Comparison of ENCODE assay signal across 1 cellular context in the genomic region with DNA sequence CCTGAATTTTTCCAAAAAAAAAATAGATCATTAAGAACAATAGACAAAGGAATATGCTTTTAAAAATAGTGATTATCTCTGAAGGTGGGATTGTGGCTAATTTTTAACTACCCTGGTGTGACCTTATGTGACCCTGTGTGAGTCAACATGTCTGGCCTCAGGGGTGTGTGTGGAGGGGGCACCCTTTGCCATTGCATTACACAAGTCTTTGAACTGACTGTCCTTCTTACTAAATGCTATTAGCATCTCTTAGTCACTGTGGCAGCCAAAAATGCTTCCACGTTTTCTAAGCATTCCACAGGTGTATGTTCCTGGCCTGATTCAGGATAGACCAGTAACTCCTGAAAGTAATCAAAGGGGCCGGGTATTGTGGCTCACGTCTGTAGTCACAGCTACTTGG.
TF ChIP-seq lines count a peak whose summit lies in the region.

No MANE protein-coding gene starts in this region.

TF ChIP-seq in HepG2, 621 proteins besides CTCF, POLR2A, EP300 and RAD21 (continued from another document and continues in another):
- TF ChIP-seq PRDM10 (CRISPR knock-in tag; IDR thresholded peaks at IDR 0.05; ENCODE audit: low read depth): peak; percentile 93
- no peak for TF ChIP-seq TCF12 (IDR thresholded peaks at IDR 0.05)
- TF ChIP-seq TCF12 (CRISPR knock-in tag; IDR thresholded peaks at IDR 0.05): no peak
- peak; percentile 85 for TF ChIP-seq BCL6 (CRISPR knock-in tag; IDR thresholded peaks at IDR 0.05)
- TF ChIP-seq SOX5 (CRISPR knock-in tag; IDR thresholded peaks at IDR 0.05; ENCODE audit: borderline replicate concordance): peak; percentile 90
- no peak for TF ChIP-seq SMAD1 (CRISPR knock-in tag; IDR thresholded peaks at IDR 0.05; ENCODE audit: borderline replicate concordance, low read depth)
- no peak for TF ChIP-seq SAFB2 (CRISPR knock-in tag; IDR thresholded peaks at IDR 0.05; ENCODE audit: borderline replicate concordance, low read depth)
- no peak for TF ChIP-seq ZNF580 (CRISPR knock-in tag; IDR thresholded peaks at IDR 0.05; ENCODE audit: borderline replicate concordance, low read depth)
- TF ChIP-seq CSRNP1 (CRISPR knock-in tag; IDR thresholded peaks at IDR 0.05): no peak
- TF ChIP-seq ZNF704 (CRISPR knock-in tag; IDR thresholded peaks at IDR 0.05; ENCODE audit: borderline replicate concordance): no peak
- no peak for TF ChIP-seq FLYWCH1 (CRISPR knock-in tag; IDR thresholded peaks at IDR 0.05)
- no peak for TF ChIP-seq ZNF263 (CRISPR knock-in tag; IDR thresholded peaks at IDR 0.05)
- no peak for TF ChIP-seq AGO1 (IDR thresholded peaks at IDR 0.05; ENCODE audit: low read depth, low read length, poor library complexity, severe bottlenecking)
- peak; percentile 39 for TF ChIP-seq HNF4A (CRISPR knock-in tag; IDR thresholded peaks at IDR 0.05)
- TF ChIP-seq NBN (conservative IDR thresholded peaks at IDR 0.05): no peak
- TF ChIP-seq AGO2 (optimal IDR thresholded peaks at IDR 0.05; ENCODE audit: low read depth, low read length): no peak
- no peak for TF ChIP-seq BRD4 (CRISPR knock-in tag; IDR thresholded peaks at IDR 0.05)
- TF ChIP-seq RFXANK (CRISPR knock-in tag; IDR thresholded peaks at IDR 0.05): no peak
- TF ChIP-seq NKX3-1 (CRISPR knock-in tag; IDR thresholded peaks at IDR 0.05): no peak
- peak; percentile 95 for TF ChIP-seq FOSL2 (CRISPR knock-in tag; IDR thresholded peaks at IDR 0.05)
- no peak for TF ChIP-seq SMAD3 (CRISPR knock-in tag; IDR thresholded peaks at IDR 0.05)
- no peak for TF ChIP-seq PAF1 (CRISPR knock-in tag; IDR thresholded peaks at IDR 0.05)
- no peak; the same call in 1 of the 2 replicates for TF ChIP-seq SIX4 (CRISPR knock-in tag; IDR thresholded peaks at IDR 0.05)
- no peak for TF ChIP-seq POLR2AphosphoS2 (IDR thresholded peaks at IDR 0.05; ENCODE audit: low read depth, low read length)
- TF ChIP-seq SRSF4 (IDR thresholded peaks at IDR 0.05; ENCODE audit: low read depth, low read length, poor library complexity, severe bottlenecking): no peak
- TF ChIP-seq ZNF709 (CRISPR knock-in tag; IDR thresholded peaks at IDR 0.05): no peak
- no peak for TF ChIP-seq SRF (IDR thresholded peaks at IDR 0.05; ENCODE audit: low read depth, low read length)
- TF ChIP-seq, protein P1, sequence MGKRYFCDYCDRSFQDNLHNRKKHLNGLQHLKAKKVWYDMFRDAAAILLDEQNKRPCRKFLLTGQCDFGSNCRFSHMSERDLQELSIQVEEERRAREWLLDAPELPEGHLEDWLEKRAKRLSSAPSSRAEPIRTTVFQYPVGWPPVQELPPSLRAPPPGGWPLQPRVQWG (CRISPR knock-in tag; IDR thresholded peaks at IDR 0.05; ENCODE audit: borderline replicate concordance, low read depth): no peak
- TF ChIP-seq, protein P2, sequence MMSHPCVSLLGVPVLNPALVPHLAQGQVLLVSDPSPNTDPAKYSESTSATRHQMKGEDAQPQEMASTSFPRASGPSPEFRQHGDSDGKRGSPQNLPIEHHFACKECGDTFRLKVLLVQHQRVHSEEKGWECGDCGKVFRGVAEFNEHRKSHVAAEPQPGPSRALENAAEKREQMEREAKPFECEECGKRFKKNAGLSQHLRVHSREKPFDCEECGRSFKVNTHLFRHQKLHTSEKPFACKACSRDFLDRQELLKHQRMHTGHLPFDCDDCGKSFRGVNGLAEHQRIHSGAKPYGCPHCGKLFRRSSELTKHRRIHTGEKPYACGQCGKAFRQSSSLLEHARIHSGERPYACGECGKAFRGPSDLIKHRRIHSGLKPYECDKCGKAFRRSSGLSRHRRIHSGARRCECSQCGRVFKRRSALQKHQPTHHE (CRISPR knock-in tag; IDR thresholded peaks at IDR 0.05; ENCODE audit: borderline replicate concordance): no peak
- no peak for TF ChIP-seq ZBTB20 (CRISPR knock-in tag; IDR thresholded peaks at IDR 0.05; ENCODE audit: borderline replicate concordance, low read depth)
- no peak for TF ChIP-seq ZNF629 (CRISPR knock-in tag; conservative IDR thresholded peaks at IDR 0.05)
- 0 out of 2 replicates have a peak, but pooled peaks have one; percentile 17 for TF ChIP-seq ATF3 (CRISPR knock-in tag; IDR thresholded peaks at IDR 0.05)
- TF ChIP-seq ZNF274 (CRISPR knock-in tag; IDR thresholded peaks at IDR 0.05): no peak
- TF ChIP-seq, protein P3, sequence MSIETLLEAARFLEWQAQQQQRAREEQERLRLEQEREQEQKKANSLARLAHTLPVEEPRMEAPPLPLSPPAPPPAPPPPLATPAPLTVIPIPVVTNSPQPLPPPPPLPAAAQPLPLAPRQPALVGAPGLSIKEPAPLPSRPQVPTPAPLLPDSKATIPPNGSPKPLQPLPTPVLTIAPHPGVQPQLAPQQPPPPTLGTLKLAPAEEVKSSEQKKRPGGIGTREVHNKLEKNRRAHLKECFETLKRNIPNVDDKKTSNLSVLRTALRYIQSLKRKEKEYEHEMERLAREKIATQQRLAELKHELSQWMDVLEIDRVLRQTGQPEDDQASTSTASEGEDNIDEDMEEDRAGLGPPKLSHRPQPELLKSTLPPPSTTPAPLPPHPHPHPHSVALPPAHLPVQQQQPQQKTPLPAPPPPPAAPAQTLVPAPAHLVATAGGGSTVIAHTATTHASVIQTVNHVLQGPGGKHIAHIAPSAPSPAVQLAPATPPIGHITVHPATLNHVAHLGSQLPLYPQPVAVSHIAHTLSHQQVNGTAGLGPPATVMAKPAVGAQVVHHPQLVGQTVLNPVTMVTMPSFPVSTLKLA (IDR thresholded peaks at IDR 0.05): no peak
- peak; percentile 51; the same call in 1 of the 2 replicates for TF ChIP-seq SAP130 (CRISPR knock-in tag; IDR thresholded peaks at IDR 0.05; ENCODE audit: low read depth)
- TF ChIP-seq, protein P4, sequence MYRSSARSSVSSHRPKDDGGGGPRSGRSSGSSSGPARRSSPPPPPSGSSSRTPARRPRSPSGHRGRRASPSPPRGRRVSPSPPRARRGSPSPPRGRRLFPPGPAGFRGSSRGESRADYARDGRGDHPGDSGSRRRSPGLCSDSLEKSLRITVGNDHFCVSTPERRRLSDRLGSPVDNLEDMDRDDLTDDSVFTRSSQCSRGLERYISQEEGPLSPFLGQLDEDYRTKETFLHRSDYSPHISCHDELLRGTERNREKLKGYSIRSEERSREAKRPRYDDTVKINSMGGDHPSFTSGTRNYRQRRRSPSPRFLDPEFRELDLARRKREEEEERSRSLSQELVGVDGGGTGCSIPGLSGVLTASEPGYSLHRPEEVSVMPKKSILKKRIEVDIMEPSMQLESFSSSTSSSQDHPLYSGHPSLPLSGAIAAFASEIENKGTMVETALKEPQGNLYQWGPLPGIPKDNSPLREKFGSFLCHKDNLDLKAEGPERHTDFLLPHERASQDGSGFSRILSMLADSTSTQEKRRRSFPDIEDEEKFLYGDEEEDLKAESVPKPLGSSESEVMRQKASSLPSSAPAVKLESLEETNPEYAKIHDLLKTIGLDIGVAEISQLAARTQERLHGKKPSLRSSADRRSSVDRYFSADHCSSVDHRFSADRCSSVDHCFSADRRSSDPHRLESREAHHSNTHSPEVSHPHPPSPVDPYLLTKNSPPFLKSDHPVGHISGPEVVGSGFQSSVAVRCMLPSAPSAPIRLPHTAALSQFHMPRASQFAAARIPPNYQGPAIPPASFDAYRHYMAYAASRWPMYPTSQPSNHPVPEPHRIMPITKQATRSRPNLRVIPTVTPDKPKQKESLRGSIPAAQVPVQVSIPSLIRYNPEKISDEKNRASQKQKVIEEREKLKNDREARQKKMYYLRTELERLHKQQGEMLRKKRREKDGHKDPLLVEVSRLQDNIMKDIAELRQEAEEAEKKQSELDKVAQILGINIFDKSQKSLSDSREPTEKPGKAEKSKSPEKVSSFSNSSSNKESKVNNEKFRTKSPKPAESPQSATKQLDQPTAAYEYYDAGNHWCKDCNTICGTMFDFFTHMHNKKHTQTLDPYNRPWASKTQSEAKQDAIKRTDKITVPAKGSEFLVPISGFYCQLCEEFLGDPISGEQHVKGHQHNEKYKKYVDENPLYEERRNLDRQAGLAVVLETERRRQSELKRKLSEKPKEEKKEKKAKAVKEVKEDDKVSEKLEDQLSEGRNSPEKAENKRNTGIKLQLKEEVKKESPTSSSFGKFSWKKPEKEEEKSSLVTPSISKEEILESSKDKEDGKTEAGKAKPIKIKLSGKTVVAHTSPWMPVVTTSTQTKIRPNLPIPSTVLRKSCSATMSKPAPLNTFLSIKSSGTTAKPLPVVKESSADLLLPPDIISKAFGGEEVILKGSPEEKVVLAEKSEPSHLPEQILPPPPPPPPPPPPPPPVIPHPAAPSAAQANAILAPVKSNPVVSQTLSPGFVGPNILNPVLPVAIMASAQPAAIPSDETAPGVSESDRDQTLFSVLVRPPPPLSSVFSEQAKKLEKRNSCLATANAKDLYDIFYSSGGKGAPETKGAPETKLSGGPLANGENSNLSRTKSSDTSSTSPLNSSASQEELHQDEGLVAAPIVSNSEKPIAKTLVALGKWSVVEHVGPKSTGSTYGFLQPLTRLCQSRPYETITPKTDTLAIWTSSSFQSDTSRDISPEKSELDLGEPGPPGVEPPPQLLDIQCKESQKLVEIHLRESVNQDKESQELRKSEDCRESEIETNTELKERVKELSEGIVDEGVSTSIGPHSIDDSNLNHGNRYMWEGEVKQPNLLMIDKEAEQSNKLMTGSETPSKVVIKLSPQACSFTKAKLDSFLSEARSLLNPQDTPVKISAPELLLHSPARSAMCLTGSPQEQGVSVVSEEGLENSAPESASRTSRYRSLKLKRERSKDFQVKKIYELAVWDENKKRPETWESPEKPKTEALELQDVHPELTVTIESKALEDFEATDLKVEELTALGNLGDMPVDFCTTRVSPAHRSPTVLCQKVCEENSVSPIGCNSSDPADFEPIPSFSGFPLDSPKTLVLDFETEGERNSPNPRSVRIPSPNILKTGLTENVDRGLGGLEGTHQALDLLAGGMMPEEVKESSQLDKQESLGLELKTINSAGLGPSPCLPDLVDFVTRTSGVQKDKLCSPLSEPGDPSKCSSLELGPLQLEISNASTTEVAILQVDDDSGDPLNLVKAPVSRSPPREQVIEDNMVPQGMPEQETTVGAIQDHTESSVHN (CRISPR knock-in tag; IDR thresholded peaks at IDR 0.05): no peak
- no peak for TF ChIP-seq ZSCAN9 (CRISPR knock-in tag; IDR thresholded peaks at IDR 0.05; ENCODE audit: borderline replicate concordance)
- TF ChIP-seq U2AF2 (IDR thresholded peaks at IDR 0.05; ENCODE audit: low read depth, low read length): no peak
- TF ChIP-seq RXRB (CRISPR knock-in tag; IDR thresholded peaks at IDR 0.05; ENCODE audit: borderline replicate concordance): peak; percentile 98
- TF ChIP-seq TEAD3 (CRISPR knock-in tag; optimal IDR thresholded peaks at IDR 0.05; ENCODE audit: borderline replicate concordance): peak; percentile 24
- TF ChIP-seq, protein P5, sequence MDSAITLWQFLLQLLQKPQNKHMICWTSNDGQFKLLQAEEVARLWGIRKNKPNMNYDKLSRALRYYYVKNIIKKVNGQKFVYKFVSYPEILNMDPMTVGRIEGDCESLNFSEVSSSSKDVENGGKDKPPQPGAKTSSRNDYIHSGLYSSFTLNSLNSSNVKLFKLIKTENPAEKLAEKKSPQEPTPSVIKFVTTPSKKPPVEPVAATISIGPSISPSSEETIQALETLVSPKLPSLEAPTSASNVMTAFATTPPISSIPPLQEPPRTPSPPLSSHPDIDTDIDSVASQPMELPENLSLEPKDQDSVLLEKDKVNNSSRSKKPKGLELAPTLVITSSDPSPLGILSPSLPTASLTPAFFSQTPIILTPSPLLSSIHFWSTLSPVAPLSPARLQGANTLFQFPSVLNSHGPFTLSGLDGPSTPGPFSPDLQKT (CRISPR knock-in tag; IDR thresholded peaks at IDR 0.05; ENCODE audit: borderline replicate concordance): no peak
- TF ChIP-seq ZNF674 (CRISPR knock-in tag; IDR thresholded peaks at IDR 0.05; ENCODE audit: low read depth): no peak
